Comparison of ENCODE assay signal across 10 cellular contexts in the genomic region with DNA sequence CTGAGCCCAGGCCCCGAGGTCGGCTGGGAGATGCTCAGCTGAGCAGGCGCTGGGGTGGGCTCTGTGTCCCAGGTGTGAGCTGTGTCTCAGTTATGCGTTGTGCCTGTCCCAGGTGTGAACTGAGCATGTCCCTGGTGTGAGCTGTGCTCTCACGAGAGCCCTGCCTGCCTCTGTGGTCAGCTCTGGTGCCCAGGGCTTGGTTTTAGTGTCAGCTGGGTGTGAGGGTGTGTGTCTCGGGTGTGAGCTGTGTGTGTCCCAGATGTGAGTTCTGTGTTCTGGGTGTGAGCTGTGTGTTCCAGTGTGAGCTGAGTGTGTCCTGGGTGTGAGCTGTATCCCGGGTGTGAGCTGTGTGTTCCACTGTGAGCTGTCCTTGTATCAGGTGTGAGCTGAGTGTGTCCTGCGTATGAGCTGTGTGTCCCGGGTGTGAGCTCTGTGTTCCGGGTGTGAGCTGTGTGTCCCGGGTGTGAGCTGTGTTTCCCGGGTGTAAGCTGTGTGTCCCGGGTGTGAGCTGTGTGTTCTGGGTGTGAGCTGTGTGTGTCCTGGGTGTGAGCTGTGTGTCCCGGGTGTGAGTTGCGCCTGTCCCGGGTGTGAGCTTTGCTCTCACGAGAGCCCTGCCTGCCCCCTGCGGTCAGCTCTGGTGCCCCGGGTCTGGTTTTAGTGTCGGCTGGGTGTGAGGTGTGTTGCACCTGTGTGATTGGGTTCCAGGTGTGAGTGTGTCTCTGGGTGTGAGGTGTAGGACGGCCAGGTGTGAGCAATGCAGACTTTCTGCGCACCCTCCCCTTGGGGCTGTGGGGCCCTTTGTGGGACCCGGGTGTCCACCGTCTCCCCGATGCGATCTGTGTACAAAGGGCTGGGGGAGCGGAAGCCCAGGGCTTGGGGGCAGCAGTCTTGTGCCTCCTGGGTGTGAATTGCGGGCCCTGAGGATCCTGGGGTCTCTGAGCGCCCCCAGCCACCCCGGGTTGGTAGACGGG. TPM values are rescaled to one million over a fixed set of nuclear protein-coding genes. Genes with fewer than 3 reads are reported as not detected.
DNase-seq lines count a peak whose midpoint lies in the region; ATAC-seq and TF ChIP-seq lines count a peak whose summit lies in the region.
"Had no signal": no experiment of that assay in that cellular context is flagged by ENCODE, and none has a peak within 500 bp of the region (broad histone marks: within the 10 kb centered on the region; RNA-seq: fewer than 3 reads in every experiment).

No MANE protein-coding gene starts in this region.

- intact Hi-C loops in testis (cut with DNase I; ENCODE audit: low total_unique reads), result no loop called here

- H3K36me3 ChIP-seq in thoracic aorta, result peaks cover 3% of the 10 kb centered on the region
- no peaks in the 10 kb centered on the region for H3K36me3 ChIP-seq in testis (ENCODE audit: low read depth, missing control alignments)
- H3K36me3 ChIP-seq: BE2C had no signal

- DNase-seq in activated naive CD4-positive, alpha-beta T cell treated with anti-CD3 and anti-CD28 coated beads, Interleukin-2, amount 10 ng/mL, durations not matched to agents 7 days and 5 days, result no peak
- no peak for DNase-seq in activated naive CD4-positive, alpha-beta T cell (lab: John Stamatoyannopoulos, UW)
- no peak for DNase-seq in WTC11 (ENCODE audit: low spot score)
- DNase-seq in glutamatergic neuron, result no peak
- no peak for DNase-seq in thoracic aorta (ENCODE audit: low spot score)
- DNase-seq in T-helper 9 cell, result no peak
- no peak for DNase-seq in testis

- H3K27ac ChIP-seq in thoracic aorta (no peak overlapping the region), testis (no peak overlapping the region)

- H3K4me3 ChIP-seq in thoracic aorta, result peak overlapping the region; percentile 63
- peak overlapping the region in 1 of 2 donors; percentile 47 for H3K4me3 ChIP-seq in testis

- peak overlapping the region; percentile 92 for H3K4me3 Mint-ChIP-seq in activated naive CD4-positive, alpha-beta T cell treated with anti-CD3 and anti-CD28 coated beads, Interleukin-2, amount 10 ng/mL, durations not matched to agents 7 days and 5 days
- peak overlapping the region; percentile 63 for H3K4me3 Mint-ChIP-seq in WTC11
- H3K4me3 Mint-ChIP-seq in glutamatergic neuron (ENCODE audit: unreplicated experiment), result peak overlapping the region; percentile 75

- H3K9me3 Mint-ChIP-seq in activated naive CD4-positive, alpha-beta T cell treated with anti-CD3 and anti-CD28 coated beads, Interleukin-2, amount 10 ng/mL, durations not matched to agents 7 days and 5 days, result no peaks in the 10 kb centered on the region
- H3K9me3 Mint-ChIP-seq in WTC11, result no peaks in the 10 kb centered on the region
- H3K9me3 Mint-ChIP-seq in glutamatergic neuron (ENCODE audit: unreplicated experiment), result peaks cover 10% of the 10 kb centered on the region

- peaks cover 40% of the 10 kb centered on the region for H3K27me3 Mint-ChIP-seq in activated naive CD4-positive, alpha-beta T cell treated with anti-CD3 and anti-CD28 coated beads, Interleukin-2, amount 10 ng/mL, durations not matched to agents 7 days and 5 days
- H3K27me3 Mint-ChIP-seq in WTC11 (ENCODE audit: low read depth), result peaks cover 71% of the 10 kb centered on the region
- peaks cover 23% of the 10 kb centered on the region for H3K27me3 Mint-ChIP-seq in glutamatergic neuron (ENCODE audit: unreplicated experiment)

- peaks cover 20 to 34% of the 10 kb centered on the region in 2 donors for H3K4me1 ChIP-seq in thoracic aorta (ENCODE audit: control insufficient read depth in 1 of 2, low read depth in 2 of 2)
- peaks cover 5% of the 10 kb centered on the region for H3K4me1 ChIP-seq in testis

- POLR2A ChIA-PET in WTC11 (lab: Charles Lee), result no interaction called here

- 50 to 60% methylated on average over 18 to 30 of the region's 31 CpGs for WGBS in testis, 2 donors

- H3K36me3 Mint-ChIP-seq in activated naive CD4-positive, alpha-beta T cell treated with anti-CD3 and anti-CD28 coated beads, Interleukin-2, amount 10 ng/mL, durations not matched to agents 7 days and 5 days, result peaks cover 18% of the 10 kb centered on the region
- H3K36me3 Mint-ChIP-seq in WTC11, result no peaks in the 10 kb centered on the region
- no peaks in the 10 kb centered on the region for H3K36me3 Mint-ChIP-seq in glutamatergic neuron (ENCODE audit: unreplicated experiment)

- H3K27ac Mint-ChIP-seq in activated naive CD4-positive, alpha-beta T cell treated with anti-CD3 and anti-CD28 coated beads, Interleukin-2, amount 10 ng/mL, durations not matched to agents 7 days and 5 days, result peak overlapping the region; percentile 99
- H3K27ac Mint-ChIP-seq in WTC11, result no peak overlapping the region
- no peak overlapping the region for H3K27ac Mint-ChIP-seq in glutamatergic neuron (ENCODE audit: unreplicated experiment)

- TF ChIP-seq CTCF in WTC11 (IDR thresholded peaks at IDR 0.05) (no peak), glutamatergic neuron (IDR thresholded peaks at IDR 0.05; ENCODE audit: partially characterized antibody, unreplicated experiment) (no peak), thoracic aorta (IDR thresholded peaks at IDR 0.05) (no peak), testis (IDR thresholded peaks at IDR 0.05) (no peak)

- ATAC-seq in WTC11, result no peak
- ATAC-seq in thoracic aorta (ENCODE audit: insufficient number of reproducible peaks, low FRiP score, low read depth), result no peak
- no peak for ATAC-seq in GM19395 (IDR thresholded peaks at IDR 0.05; ENCODE audit: unreplicated experiment)

- H3K9me3 ChIP-seq in thoracic aorta (no peaks in the 10 kb centered on the region), testis (no peaks in the 10 kb centered on the region)
- H3K9me3 ChIP-seq: BE2C had no signal

- peaks cover 39% of the 10 kb centered on the region for H3K4me1 Mint-ChIP-seq in activated naive CD4-positive, alpha-beta T cell treated with anti-CD3 and anti-CD28 coated beads, Interleukin-2, amount 10 ng/mL, durations not matched to agents 7 days and 5 days
- peaks cover 9% of the 10 kb centered on the region; the same call in 1 of the 2 replicates for H3K4me1 Mint-ChIP-seq in WTC11
- peaks cover 8% of the 10 kb centered on the region for H3K4me1 Mint-ChIP-seq in glutamatergic neuron (ENCODE audit: low read depth, unreplicated experiment)

- TF ChIP-seq POLR2A in testis (IDR thresholded peaks at IDR 0.05), result no peak

- CTCF ChIA-PET in activated naive CD4-positive, alpha-beta T cell treated with anti-CD3 and anti-CD28 coated beads, Interleukin-2, amount 10 ng/mL, durations not matched to agents 7 days and 5 days (lab: Charles Lee), result interaction anchor here (1.3 to 1.8 kb wide), 4 partner anchors 27 to 104 kb away, joined by 3 to 4 read pairs (median 4); a partner anchor contains a TSS
- CTCF ChIA-PET in WTC11 (lab: Charles Lee), result interaction anchor here (0.7 to 2.7 kb wide), 6 partner anchors 13 to 90 kb away, joined by 3 to 10 read pairs (median 6); no protein-coding TSS in a partner anchor

- peaks cover 7% of the 10 kb centered on the region for H3K27me3 ChIP-seq in thoracic aorta (replicated peaks; ENCODE audit: insufficient read depth)
- H3K27me3 ChIP-seq in testis, result no peaks in the 10 kb centered on the region

TF ChIP-seq in WTC11, 78 proteins besides CTCF, POLR2A, EP300 and RAD21:
- no peak for TF ChIP-seq CREB1 (CRISPR knock-in tag; IDR thresholded peaks at IDR 0.05)
TF ChIP-seq in WTC11: peak in this region for 0.

RNA-seq across cellular contexts. Expression of a gene that starts 7.1 kb away (rescaled TPM):
- total RNA-seq in WTC11 (2021), result not detected in 3 replicates
- not detected for total RNA-seq in glutamatergic neuron (ENCODE audit: unreplicated experiment)
- total RNA-seq in thoracic aorta, result 1 to 10 TPM; 1.2 to 3.0 TPM
- total RNA-seq in testis, result under 1 TPM; 0.37 to 0.55 TPM
- polyA plus RNA-seq in testis (ENCODE audit: insufficient read depth, low read depth, low replicate concordance), result 0.16 TPM
- total RNA-seq: glomerular endothelial cell had no signal

RNA-seq across cellular contexts. Expression of a gene that starts 18.9 kb away (rescaled TPM):
- total RNA-seq in WTC11 (2021) (2.0 to 2.9 TPM (median 2.8 TPM) in 3 replicates), glutamatergic neuron (ENCODE audit: unreplicated experiment) (0.25 TPM), thoracic aorta (under 1 TPM in 1 of 2 donors, not detected in 1; 0.27 TPM), testis (1 to 10 TPM; 2.1 to 3.5 TPM)
- polyA plus RNA-seq in testis (ENCODE audit: insufficient read depth, low read depth, low replicate concordance), result 0.45 TPM
- total RNA-seq: glomerular endothelial cell had no signal

RNA-seq across cellular contexts. Expression of a gene that starts 32.8 kb away (rescaled TPM):
- total RNA-seq in WTC11 (2021) (0.33 to 1.4 TPM (median 0.73 TPM) in 3 replicates), glutamatergic neuron (ENCODE audit: unreplicated experiment) (not detected), thoracic aorta (not detected), testis (1 to 10 TPM; 2.2 to 2.6 TPM)
- 4.6 TPM for polyA plus RNA-seq in testis (ENCODE audit: insufficient read depth, low read depth, low replicate concordance)

RNA-seq across cellular contexts. Expression of a gene that starts 39.4 kb away (rescaled TPM):
- total RNA-seq in WTC11 (2021) (245 to 250 TPM (median 248 TPM) in 3 replicates), glutamatergic neuron (ENCODE audit: unreplicated experiment) (105 TPM), thoracic aorta (10 to 100 TPM; 35.5 to 38.8 TPM), testis (100 to 1,000 TPM; 163 to 179 TPM)
- polyA plus RNA-seq in testis (ENCODE audit: insufficient read depth, low read depth, low replicate concordance), result 80.7 TPM

RNA-seq across cellular contexts. Expression of a gene that starts 39.5 kb away (rescaled TPM):
- 94.6 to 117 TPM (median 95.8 TPM) in 3 replicates for total RNA-seq in WTC11 (2021)
- total RNA-seq in glutamatergic neuron (ENCODE audit: unreplicated experiment), result 166 TPM
- total RNA-seq in thoracic aorta, result 10 to 100 TPM; 55.8 to 60.0 TPM
- total RNA-seq in testis, result 100 to 1,000 TPM; 158 to 215 TPM
- 132 TPM for polyA plus RNA-seq in testis (ENCODE audit: insufficient read depth, low read depth, low replicate concordance)
